In the genomic region with DNA sequence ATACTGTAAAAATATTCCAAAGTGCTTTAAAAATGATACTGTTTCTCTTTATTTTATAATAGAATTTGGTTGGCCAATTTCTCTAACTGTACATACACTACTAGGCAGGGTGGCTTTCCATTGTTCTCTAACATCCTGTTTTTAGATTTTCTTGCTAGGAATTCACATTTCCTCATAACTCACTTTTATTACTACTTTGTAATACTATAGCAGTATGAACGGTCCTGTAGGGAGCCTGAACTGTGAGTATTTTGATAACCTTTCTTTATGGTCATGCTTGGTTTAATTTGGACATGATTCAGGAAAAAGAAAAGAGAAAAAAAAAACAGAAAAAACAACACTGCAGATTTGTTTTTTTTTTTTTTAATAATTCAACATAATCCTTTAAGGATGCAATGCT, we compare ENCODE assay signal across 1 cellular context.
TF ChIP-seq lines count a peak whose summit lies in the region.

No MANE protein-coding gene starts in this region.

TF ChIP-seq in Ishikawa, 13 proteins besides CTCF, POLR2A, EP300 and RAD21 (continued from another document):
- TF ChIP-seq, protein P1, sequence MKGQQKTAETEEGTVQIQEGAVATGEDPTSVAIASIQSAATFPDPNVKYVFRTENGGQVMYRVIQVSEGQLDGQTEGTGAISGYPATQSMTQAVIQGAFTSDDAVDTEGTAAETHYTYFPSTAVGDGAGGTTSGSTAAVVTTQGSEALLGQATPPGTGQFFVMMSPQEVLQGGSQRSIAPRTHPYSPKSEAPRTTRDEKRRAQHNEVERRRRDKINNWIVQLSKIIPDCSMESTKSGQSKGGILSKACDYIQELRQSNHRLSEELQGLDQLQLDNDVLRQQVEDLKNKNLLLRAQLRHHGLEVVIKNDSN (IDR thresholded peaks at IDR 0.05), result no peak
